Comparison of ENCODE assay signal across 26 cellular contexts in genomic region chr1:2507744-2508155, GRCh38. TPM values are rescaled to one million over a fixed set of nuclear protein-coding genes. Genes with fewer than 3 reads are reported as not detected.
DNase-seq lines count a peak whose midpoint lies in the region; ATAC-seq, FAIRE-seq and TF ChIP-seq lines count a peak whose summit lies in the region.
"Had no signal": no experiment of that assay in that cellular context is flagged by ENCODE, and none has a peak within 500 bp of the region (broad histone marks: within the 10 kb centered on the region; RNA-seq: fewer than 3 reads in every experiment).

No MANE protein-coding gene starts in this region.

- H2AFZ ChIP-seq in K562 (ENCODE audit: low read depth, low read length), result no peak overlapping the region
- H2AFZ ChIP-seq: GM23248 had no signal

- BruUV-seq in K562 (replicated peaks; lab: Mats Ljungman, UMichigan), result no TSS peak

- DNase-seq in stimulated activated naive CD8-positive, alpha-beta T cell treated with anti-CD3 and anti-CD28 coated beads, Interleukin-15, Interleukin-2, amounts not matched to agents 100 U/mL and 50 U/mL, for 24 hours, result no peak
- no peak for DNase-seq in stimulated activated naive CD8-positive, alpha-beta T cell treated with anti-CD3 and anti-CD28 coated beads, Interleukin-15, amount 100 ng/mL, for 72 hours
- no peak for DNase-seq in K562 (ENCODE audit: extremely low read depth in 1 of 4, low spot score in 3 of 4)
- no peak for DNase-seq in activated T-cell treated with anti-CD3 and anti-CD28 coated beads, Interleukin-2, amount 50 U/mL, for 72 hours
- DNase-seq in ovary, result no peak
- DNase-seq: AML-193; CD4-positive, alpha-beta T cell; GM23248; H9; HFFc6; NCI-H1048; NCI-H1417; NCI-H1694; NCI-H2029 treated with DMSO at 0.1 percent for 48 hours; NCI-H446 treated with DMSO at 0.1 percent for 48 hours; NCI-H526; NCI-H82; NK-92 treated with Interleukin-12 subunit alpha and Interleukin-12 subunit beta, amount 100 ng/mL, for 24 hours; SIG-M5 had no signal

- no peak for FAIRE-seq in K562 (lab: Jason Lieb, UNC)
- FAIRE-seq: A549, D721Med, HTR-8/SVneo had no signal

- TF ChIP-seq POLR2A in K562 (conservative IDR thresholded peaks at IDR 0.05), result no peak
- TF ChIP-seq POLR2A in ovary (IDR thresholded peaks at IDR 0.05), result no peak

- TF ChIP-seq CTCF in K562 (IDR thresholded peaks at IDR 0.05 in 2 of 3, conservative IDR thresholded peaks at IDR 0.05 in 1 of 3; ENCODE audit: insufficient read depth in 2 of 3, low read depth in 1 of 3, low read length in 3 of 3) (no peak), ovary (IDR thresholded peaks at IDR 0.05) (no peak)

- peaks cover 11% of the 10 kb centered on the region for H3K4me1 Mint-ChIP-seq in stimulated activated naive CD8-positive, alpha-beta T cell treated with anti-CD3 and anti-CD28 coated beads, Interleukin-15, amount 100 ng/mL, for 72 hours
- no peaks in the 10 kb centered on the region for H3K4me1 Mint-ChIP-seq in activated T-cell treated with anti-CD3 and anti-CD28 coated beads, Interleukin-2, amount 50 U/mL, for 72 hours (ENCODE audit: low read depth)
- H3K4me1 Mint-ChIP-seq: H9 had no signal

- TF ChIP-seq EP300 in K562 (IDR thresholded peaks at IDR 0.05; ENCODE audit: low read length) (no peak), ovary (IDR thresholded peaks at IDR 0.05) (no peak)

- no peak overlapping the region for H3K4me2 ChIP-seq in K562 (ENCODE audit: insufficient read depth, low read length)
- H3K4me2 ChIP-seq: A549 had no signal

- no peaks in the 10 kb centered on the region for H3K9me3 Mint-ChIP-seq in stimulated activated naive CD8-positive, alpha-beta T cell treated with anti-CD3 and anti-CD28 coated beads, Interleukin-15, amount 100 ng/mL, for 72 hours
- no peaks in the 10 kb centered on the region for H3K9me3 Mint-ChIP-seq in activated T-cell treated with anti-CD3 and anti-CD28 coated beads, Interleukin-2, amount 50 U/mL, for 72 hours
- H3K9me3 Mint-ChIP-seq: CD4-positive, alpha-beta T cell; H9; HFFc6 had no signal

- H3K27ac ChIP-seq in K562 (ENCODE audit: extremely low read depth, low read depth, low read length) (no peak overlapping the region), ovary (no peak overlapping the region)
- H3K27ac ChIP-seq: A549; BLaER1 treated with 17β-estradiol and CSF1 and Interleukin-3, amounts not matched to agents 10 nM and 100 nM; GM23248; SK-N-MC had no signal

- peak; percentile 10 for ATAC-seq in stimulated activated naive CD8-positive, alpha-beta T cell treated with anti-CD3 and anti-CD28 coated beads, Interleukin-15, Interleukin-2, amounts not matched to agents 100 U/mL and 50 U/mL, for 24 hours
- ATAC-seq in stimulated activated naive CD8-positive, alpha-beta T cell treated with anti-CD3 and anti-CD28 coated beads, Interleukin-15, amount 100 ng/mL, for 72 hours, result no peak
- peak; percentile 2; the same call in 2 of the 3 replicates for ATAC-seq in K562
- ATAC-seq in activated T-cell treated with anti-CD3 and anti-CD28 coated beads, Interleukin-2, amount 50 U/mL, for 72 hours (replicated peaks in 1 of 2), result no peak
- ATAC-seq: A549 had no signal

- H3K36me3 Mint-ChIP-seq in activated T-cell treated with anti-CD3 and anti-CD28 coated beads, Interleukin-2, amount 50 U/mL, for 72 hours (ENCODE audit: insufficient read depth in 2 of 2), result no peaks in the 10 kb centered on the region

- H3K4me3 ChIP-seq in K562 (no peak overlapping the region), ovary (no peak overlapping the region)
- H3K4me3 ChIP-seq: A549; BLaER1 treated with 17β-estradiol and CSF1 and Interleukin-3, amounts not matched to agents 10 nM and 100 nM; GM23248; SK-N-MC had no signal

- no peak overlapping the region for H3K27ac Mint-ChIP-seq in stimulated activated naive CD8-positive, alpha-beta T cell treated with anti-CD3 and anti-CD28 coated beads, Interleukin-15, amount 100 ng/mL, for 72 hours
- H3K27ac Mint-ChIP-seq in activated T-cell treated with anti-CD3 and anti-CD28 coated beads, Interleukin-2, amount 50 U/mL, for 72 hours, result no peak overlapping the region
- H3K27ac Mint-ChIP-seq: CD4-positive, alpha-beta T cell; H9; HFFc6 had no signal

- no peaks in the 10 kb centered on the region for H3K9me3 ChIP-seq in K562 (replicated peaks; ENCODE audit: control insufficient read depth, insufficient read depth, low read depth, low read length)
- H3K9me3 ChIP-seq in ovary, result no peaks in the 10 kb centered on the region
- H3K9me3 ChIP-seq: A549; BLaER1 treated with 17β-estradiol and CSF1 and Interleukin-3, amounts not matched to agents 10 nM and 100 nM had no signal

- POLR2A ChIA-PET in K562 (lab: Yijun Ruan, JAX), result interaction anchor here (0.5 to 2.1 kb wide), 3 partner anchors 18 to 292 kb away, joined by 3 to 7 read pairs (median 5); partner anchors contain the start of gene PANK4

- H3K27me3 ChIP-seq in K562 (ENCODE audit: control insufficient read depth in 2 of 2, insufficient read depth in 2 of 2, low read length in 2 of 2) (peaks cover 19 to 28% of the 10 kb centered on the region in 2 experiments; a peak in 4 of 5 replicates), ovary (no peaks in the 10 kb centered on the region)
- H3K27me3 ChIP-seq: BLaER1 treated with 17β-estradiol and CSF1 and Interleukin-3, amounts not matched to agents 10 nM and 100 nM had no signal

- H3K4me3 Mint-ChIP-seq in stimulated activated naive CD8-positive, alpha-beta T cell treated with anti-CD3 and anti-CD28 coated beads, Interleukin-15, amount 100 ng/mL, for 72 hours, result no peak overlapping the region
- no peak overlapping the region for H3K4me3 Mint-ChIP-seq in activated T-cell treated with anti-CD3 and anti-CD28 coated beads, Interleukin-2, amount 50 U/mL, for 72 hours
- H3K4me3 Mint-ChIP-seq: CD4-positive, alpha-beta T cell; H9; HFFc6 had no signal

- no peaks in the 10 kb centered on the region for H3K79me2 ChIP-seq in K562 (ENCODE audit: control insufficient read depth, insufficient read depth, low read length)

- peaks cover 9% of the 10 kb centered on the region; the same call in 1 of the 2 replicates for H4K20me1 ChIP-seq in K562 (replicated peaks; ENCODE audit: control insufficient read depth, insufficient read depth, low read length)

- no peak for TF ChIP-seq RAD21 in K562 (CRISPR knock-in tag; conservative IDR thresholded peaks at IDR 0.05 in 1 of 2, IDR thresholded peaks at IDR 0.05 in 1 of 2)

- intact Hi-C loops in K562 (cut with micrococcal nuclease), result no loop called here
- intact Hi-C loops in ovary (cut with DNase I), result no loop called here

- CTCF ChIA-PET in K562 (lab: Yijun Ruan, JAX; ENCODE audit: low intra/inter-chr PET ratio), result no interaction called here

- H3K9me1 ChIP-seq in K562 (ENCODE audit: control insufficient read depth, insufficient read depth, low read length), result peaks cover 2% of the 10 kb centered on the region

- no peaks in the 10 kb centered on the region for H3K27me3 Mint-ChIP-seq in stimulated activated naive CD8-positive, alpha-beta T cell treated with anti-CD3 and anti-CD28 coated beads, Interleukin-15, amount 100 ng/mL, for 72 hours
- H3K27me3 Mint-ChIP-seq in activated T-cell treated with anti-CD3 and anti-CD28 coated beads, Interleukin-2, amount 50 U/mL, for 72 hours (ENCODE audit: low read depth), result no peaks in the 10 kb centered on the region
- H3K27me3 Mint-ChIP-seq: CD4-positive, alpha-beta T cell had no signal

- H3K4me1 ChIP-seq in K562 (replicated peaks in 1 of 2; ENCODE audit: control insufficient read depth in 2 of 2, insufficient read depth in 2 of 2, low read length in 2 of 2) (peaks cover 0 to 76% of the 10 kb centered on the region in 2 experiments; a peak in 2 of 5 replicates), ovary (ENCODE audit: insufficient read depth) (no peaks in the 10 kb centered on the region)
- H3K4me1 ChIP-seq: A549 had no signal

- 86% methylated on average over 3 of the region's 6 CpGs for WGBS in K562 (ENCODE audit: insufficient coverage, low coverage, missing lambda C conversion rate)
- 70 to 86% (median 71%) methylated on average over 6 of the region's 6 CpGs for WGBS in ovary, 3 donors

- H3K36me3 ChIP-seq in K562 (ENCODE audit: control insufficient read depth, insufficient read depth, low read length) (peaks cover 53% of the 10 kb centered on the region; the same call in 2 of the 3 replicates), ovary (peaks cover 3% of the 10 kb centered on the region)

- no peak overlapping the region; a peak in 1 of 4 replicates for H3K9ac ChIP-seq in K562 (ENCODE audit: insufficient read depth in 1 of 2, low read depth in 2 of 2, low read length in 2 of 2)
- H3K9ac ChIP-seq: GM23248 had no signal

- in situ Hi-C loops in K562 (cut with MboI), result no loop called here

RNA-seq across cellular contexts. Expression of gene PANK4, which starts 18.6 kb away (rescaled TPM):
- total RNA-seq in K562 (2011; cell fraction: chromatin; rRNA removed; ENCODE audit: low replicate concordance), result 114 and 307 TPM in 2 replicates
- 194 and 202 TPM in 2 replicates for total RNA-seq in K562 (2011; cell fraction: nucleolus; rRNA removed)
- 119 and 146 TPM in 2 replicates for total RNA-seq in K562 (2011; cell fraction: nucleoplasm; rRNA removed)
- 39.6 and 50.7 TPM in 2 replicates for total RNA-seq in K562 (2014; rRNA removed)
- 15.3 and 19.2 TPM in 2 replicates for total RNA-seq in K562 (2014; rRNA removed; fragmentation: Illumina TruSeq; extraction: Trizol)
- 29.7 and 32.0 TPM in 2 replicates for total RNA-seq in K562 (2015; rRNA removed; fragmentation: Illumina TruSeq; extraction: Trizol)
- total RNA-seq in K562 (2021), result 55.6 and 61.3 TPM in 2 replicates
- 23.3 and 39.3 TPM in 2 replicates for polyA plus RNA-seq in K562 (2011; rRNA removed)
- 21.3 and 25.3 TPM in 2 replicates for polyA plus RNA-seq in K562 (2011; cell fraction: cytosol; rRNA removed)
- polyA plus RNA-seq in K562 (2011; cell fraction: nucleus; rRNA removed), result 181 and 249 TPM in 2 replicates
- polyA plus RNA-seq in K562 (2012), result 28.4 and 32.3 TPM in 2 replicates
- 31.5 and 31.8 TPM in 2 replicates for polyA plus RNA-seq in K562 (2014; fragmentation: Illumina TruSeq; extraction: Trizol)
- polyA plus RNA-seq in K562 (2014; fragmentation: Nextera tagmentation; extraction: Ambion mirVana), result 1 to 10 TPM in 1 of 2 experiments, under 1 TPM in 1; 0.93 to 1.4 TPM
- polyA plus RNA-seq in K562 (2014; rRNA removed), result 41.3 and 42.3 TPM in 2 replicates
- polyA minus RNA-seq in K562 (2011; rRNA and poly(A)+ RNA removed), result 22.3 and 22.4 TPM in 2 replicates
- polyA minus RNA-seq in K562 (2011; cell fraction: cytosol; rRNA and poly(A)+ RNA removed), result 35.2 and 42.6 TPM in 2 replicates
- 116 and 142 TPM in 2 replicates for polyA minus RNA-seq in K562 (2011; cell fraction: nucleus; rRNA and poly(A)+ RNA removed)
- total RNA-seq in activated T-cell treated with anti-CD3 and anti-CD28 coated beads, Interleukin-2, amount 50 U/mL, for 72 hours, result 10 to 100 TPM; 44.6 to 49.7 TPM
- 10 to 100 TPM; 19.7 to 33.3 (median 29.1) TPM for total RNA-seq in ovary
- polyA plus RNA-seq in ovary, result 10 to 100 TPM; 14.7 to 17.1 TPM

RNA-seq across cellular contexts. Expression of gene HES5, which starts 22.3 kb away (rescaled TPM):
- total RNA-seq in K562 (2011; cell fraction: chromatin; rRNA removed; ENCODE audit: low replicate concordance), result not detected in 2 replicates
- total RNA-seq in K562 (2011; cell fraction: nucleolus; rRNA removed), result not detected in 2 replicates
- not detected in 2 replicates for total RNA-seq in K562 (2011; cell fraction: nucleoplasm; rRNA removed)
- total RNA-seq in K562 (2014; rRNA removed) (not detected in 2 replicates), K562 (2014; rRNA removed; fragmentation: Illumina TruSeq; extraction: Trizol) (not detected in 2 replicates), K562 (2015; rRNA removed; fragmentation: Illumina TruSeq; extraction: Trizol) (not detected in 2 replicates), K562 (2021) (not detected in 2 replicates), ovary (under 1 TPM in 3 of 7 donors, not detected in 4; 0.25 to 0.53 (median 0.31) TPM)
- polyA plus RNA-seq in K562 (2011; rRNA removed) (not detected in 2 replicates), K562 (2014; fragmentation: Illumina TruSeq; extraction: Trizol) (not detected in 2 replicates), K562 (2014; fragmentation: Nextera tagmentation; extraction: Ambion mirVana) (not detected), K562 (2014; rRNA removed) (not detected in 2 replicates), ovary (under 1 TPM; 0.13 to 0.36 TPM)
- polyA plus RNA-seq in K562 (2011; cell fraction: cytosol; rRNA removed), result 0.04 TPM in 1 of 2 replicates, not detected in the other
- not detected in 2 replicates for polyA plus RNA-seq in K562 (2011; cell fraction: nucleus; rRNA removed)
- polyA plus RNA-seq in K562 (2012), result not detected in 2 replicates
- polyA minus RNA-seq in K562 (2011; rRNA and poly(A)+ RNA removed), result not detected in 2 replicates
- not detected in 2 replicates for polyA minus RNA-seq in K562 (2011; cell fraction: cytosol; rRNA and poly(A)+ RNA removed)
- not detected in 2 replicates for polyA minus RNA-seq in K562 (2011; cell fraction: nucleus; rRNA and poly(A)+ RNA removed)
- total RNA-seq in activated T-cell treated with anti-CD3 and anti-CD28 coated beads, Interleukin-2, amount 50 U/mL, for 72 hours, result under 1 TPM in 1 of 2 donors, not detected in 1; 0.49 TPM
- total RNA-seq: CD4-positive, alpha-beta T cell; Daoy; G401; GM23248; H9 had no signal
- polyA plus RNA-seq: A549, GM23248 had no signal

RNA-seq across cellular contexts. Expression of gene PLCH2, which starts 31.7 kb away (rescaled TPM):
- total RNA-seq in K562 (2011; cell fraction: chromatin; rRNA removed; ENCODE audit: low replicate concordance), result 0.07 TPM in 1 of 2 replicates, not detected in the other
- not detected in 2 replicates for total RNA-seq in K562 (2011; cell fraction: nucleolus; rRNA removed)
- total RNA-seq in K562 (2011; cell fraction: nucleoplasm; rRNA removed), result not detected in 2 replicates
- total RNA-seq in K562 (2014; rRNA removed), result not detected in 2 replicates
- total RNA-seq in K562 (2014; rRNA removed; fragmentation: Illumina TruSeq; extraction: Trizol), result not detected in 2 replicates
- not detected in 2 replicates for total RNA-seq in K562 (2015; rRNA removed; fragmentation: Illumina TruSeq; extraction: Trizol)
- 0.04 and 0.16 TPM in 2 replicates for total RNA-seq in K562 (2021)
- not detected in 2 replicates for polyA plus RNA-seq in K562 (2011; rRNA removed)
- not detected in 2 replicates for polyA plus RNA-seq in K562 (2011; cell fraction: cytosol; rRNA removed)
- 0.01 and 0.04 TPM in 2 replicates for polyA plus RNA-seq in K562 (2011; cell fraction: nucleus; rRNA removed)
- polyA plus RNA-seq in K562 (2012), result not detected in 2 replicates
- not detected in 2 replicates for polyA plus RNA-seq in K562 (2014; fragmentation: Illumina TruSeq; extraction: Trizol)
- not detected for polyA plus RNA-seq in K562 (2014; fragmentation: Nextera tagmentation; extraction: Ambion mirVana)
- not detected in 2 replicates for polyA plus RNA-seq in K562 (2014; rRNA removed)
- not detected in 2 replicates for polyA minus RNA-seq in K562 (2011; rRNA and poly(A)+ RNA removed)
- polyA minus RNA-seq in K562 (2011; cell fraction: cytosol; rRNA and poly(A)+ RNA removed), result not detected in 2 replicates
- not detected in 2 replicates for polyA minus RNA-seq in K562 (2011; cell fraction: nucleus; rRNA and poly(A)+ RNA removed)
- 10 to 100 TPM; 13.9 to 26.3 TPM for total RNA-seq in activated T-cell treated with anti-CD3 and anti-CD28 coated beads, Interleukin-2, amount 50 U/mL, for 72 hours
- under 1 TPM in 6 of 7 donors, not detected in 1; 0.05 to 0.84 (median 0.47) TPM for total RNA-seq in ovary
- polyA plus RNA-seq in ovary, result under 1 TPM; 0.08 to 0.19 TPM
- total RNA-seq: Daoy, GM23248 had no signal
- polyA plus RNA-seq: GM23248 had no signal

RNA-seq across cellular contexts. Expression of gene TNFRSF14, which starts 48.4 kb away (rescaled TPM):
- total RNA-seq in K562 (2011; cell fraction: chromatin; rRNA removed; ENCODE audit: low replicate concordance), result 2.5 and 7.5 TPM in 2 replicates
- 4.8 and 5.5 TPM in 2 replicates for total RNA-seq in K562 (2011; cell fraction: nucleolus; rRNA removed)
- total RNA-seq in K562 (2011; cell fraction: nucleoplasm; rRNA removed), result 3.3 and 3.4 TPM in 2 replicates
- total RNA-seq in K562 (2014; rRNA removed) (0.68 and 0.73 TPM in 2 replicates), K562 (2014; rRNA removed; fragmentation: Illumina TruSeq; extraction: Trizol) (0.11 and 0.16 TPM in 2 replicates), K562 (2015; rRNA removed; fragmentation: Illumina TruSeq; extraction: Trizol) (1.1 and 1.3 TPM in 2 replicates), K562 (2021) (1.8 and 2.1 TPM in 2 replicates), ovary (10 to 100 TPM; 33.3 to 78.5 (median 60.5) TPM)
- polyA plus RNA-seq in K562 (2011; rRNA removed) (0.68 and 1.3 TPM in 2 replicates), K562 (2014; fragmentation: Illumina TruSeq; extraction: Trizol) (0.58 and 0.89 TPM in 2 replicates), K562 (2014; fragmentation: Nextera tagmentation; extraction: Ambion mirVana) (not detected), K562 (2014; rRNA removed) (1.6 and 2.3 TPM in 2 replicates), ovary (10 to 100 TPM in 1 of 2 donors, 1 to 10 TPM in 1; 4.3 to 57.6 TPM)
- 0.97 and 1.0 TPM in 2 replicates for polyA plus RNA-seq in K562 (2011; cell fraction: cytosol; rRNA removed)
- 11.2 and 14.0 TPM in 2 replicates for polyA plus RNA-seq in K562 (2011; cell fraction: nucleus; rRNA removed)
- 3.3 and 11.5 TPM in 2 replicates for polyA plus RNA-seq in K562 (2012)
- polyA minus RNA-seq in K562 (2011; rRNA and poly(A)+ RNA removed), result 0.15 and 0.18 TPM in 2 replicates
- polyA minus RNA-seq in K562 (2011; cell fraction: cytosol; rRNA and poly(A)+ RNA removed), result not detected in 2 replicates
- polyA minus RNA-seq in K562 (2011; cell fraction: nucleus; rRNA and poly(A)+ RNA removed), result 1.6 and 2.0 TPM in 2 replicates
- total RNA-seq in activated T-cell treated with anti-CD3 and anti-CD28 coated beads, Interleukin-2, amount 50 U/mL, for 72 hours, result 100 to 1,000 TPM; 141 to 175 TPM

Comparison
In these comparisons a context has a peak if more than half of its experiments do, and no peak if none do; other contexts are left out.
1. ATAC-seq: peak in stimulated activated naive CD8-positive, alpha-beta T cell treated with anti-CD3 and anti-CD28 coated beads, Interleukin-15, Interleukin-2, amounts not matched to agents 100 U/mL and 50 U/mL, for 24 hours (single experiment) and K562 (single experiment); none in stimulated activated naive CD8-positive, alpha-beta T cell treated with anti-CD3 and anti-CD28 coated beads, Interleukin-15, amount 100 ng/mL, for 72 hours (single experiment) and activated T-cell treated with anti-CD3 and anti-CD28 coated beads, Interleukin-2, amount 50 U/mL, for 72 hours (0 of 2).
2. RNA of gene PLCH2, which starts 31.7 kb away (total RNA-seq): 13.9 to 26.3 TPM in activated T-cell treated with anti-CD3 and anti-CD28 coated beads, Interleukin-2, amount 50 U/mL, for 72 hours; 0.05 to 0.84 TPM in ovary and 0.04 to 0.16 TPM in K562; every median in the first group is over 4 times any median in the second.